Comparison of ENCODE assay signal across 1 cellular context in the genomic region with DNA sequence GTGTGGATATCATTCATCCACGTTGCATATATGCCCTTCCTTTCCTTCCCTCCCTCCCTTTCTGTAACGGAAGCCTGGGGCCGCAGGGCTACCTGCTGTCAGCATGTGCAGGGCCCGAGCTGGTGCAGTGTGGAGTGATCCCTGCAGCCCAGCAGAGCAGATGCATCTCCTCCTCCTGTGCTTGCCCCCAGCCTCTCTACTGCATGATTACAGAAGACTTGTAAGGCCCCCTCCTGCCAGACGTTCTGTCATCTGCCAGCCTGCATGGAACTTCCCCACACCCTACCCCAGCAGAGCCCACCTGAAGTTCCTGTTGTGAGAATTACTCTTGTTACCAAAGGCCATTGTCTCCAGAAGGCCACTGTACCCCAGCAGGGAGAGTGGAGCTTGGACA.
TF ChIP-seq lines count a peak whose summit lies in the region.

No MANE protein-coding gene starts in this region.

TF ChIP-seq in GM23338, 12 proteins besides CTCF, POLR2A, EP300 and RAD21 (continued from another document):
- TF ChIP-seq, protein P1, sequence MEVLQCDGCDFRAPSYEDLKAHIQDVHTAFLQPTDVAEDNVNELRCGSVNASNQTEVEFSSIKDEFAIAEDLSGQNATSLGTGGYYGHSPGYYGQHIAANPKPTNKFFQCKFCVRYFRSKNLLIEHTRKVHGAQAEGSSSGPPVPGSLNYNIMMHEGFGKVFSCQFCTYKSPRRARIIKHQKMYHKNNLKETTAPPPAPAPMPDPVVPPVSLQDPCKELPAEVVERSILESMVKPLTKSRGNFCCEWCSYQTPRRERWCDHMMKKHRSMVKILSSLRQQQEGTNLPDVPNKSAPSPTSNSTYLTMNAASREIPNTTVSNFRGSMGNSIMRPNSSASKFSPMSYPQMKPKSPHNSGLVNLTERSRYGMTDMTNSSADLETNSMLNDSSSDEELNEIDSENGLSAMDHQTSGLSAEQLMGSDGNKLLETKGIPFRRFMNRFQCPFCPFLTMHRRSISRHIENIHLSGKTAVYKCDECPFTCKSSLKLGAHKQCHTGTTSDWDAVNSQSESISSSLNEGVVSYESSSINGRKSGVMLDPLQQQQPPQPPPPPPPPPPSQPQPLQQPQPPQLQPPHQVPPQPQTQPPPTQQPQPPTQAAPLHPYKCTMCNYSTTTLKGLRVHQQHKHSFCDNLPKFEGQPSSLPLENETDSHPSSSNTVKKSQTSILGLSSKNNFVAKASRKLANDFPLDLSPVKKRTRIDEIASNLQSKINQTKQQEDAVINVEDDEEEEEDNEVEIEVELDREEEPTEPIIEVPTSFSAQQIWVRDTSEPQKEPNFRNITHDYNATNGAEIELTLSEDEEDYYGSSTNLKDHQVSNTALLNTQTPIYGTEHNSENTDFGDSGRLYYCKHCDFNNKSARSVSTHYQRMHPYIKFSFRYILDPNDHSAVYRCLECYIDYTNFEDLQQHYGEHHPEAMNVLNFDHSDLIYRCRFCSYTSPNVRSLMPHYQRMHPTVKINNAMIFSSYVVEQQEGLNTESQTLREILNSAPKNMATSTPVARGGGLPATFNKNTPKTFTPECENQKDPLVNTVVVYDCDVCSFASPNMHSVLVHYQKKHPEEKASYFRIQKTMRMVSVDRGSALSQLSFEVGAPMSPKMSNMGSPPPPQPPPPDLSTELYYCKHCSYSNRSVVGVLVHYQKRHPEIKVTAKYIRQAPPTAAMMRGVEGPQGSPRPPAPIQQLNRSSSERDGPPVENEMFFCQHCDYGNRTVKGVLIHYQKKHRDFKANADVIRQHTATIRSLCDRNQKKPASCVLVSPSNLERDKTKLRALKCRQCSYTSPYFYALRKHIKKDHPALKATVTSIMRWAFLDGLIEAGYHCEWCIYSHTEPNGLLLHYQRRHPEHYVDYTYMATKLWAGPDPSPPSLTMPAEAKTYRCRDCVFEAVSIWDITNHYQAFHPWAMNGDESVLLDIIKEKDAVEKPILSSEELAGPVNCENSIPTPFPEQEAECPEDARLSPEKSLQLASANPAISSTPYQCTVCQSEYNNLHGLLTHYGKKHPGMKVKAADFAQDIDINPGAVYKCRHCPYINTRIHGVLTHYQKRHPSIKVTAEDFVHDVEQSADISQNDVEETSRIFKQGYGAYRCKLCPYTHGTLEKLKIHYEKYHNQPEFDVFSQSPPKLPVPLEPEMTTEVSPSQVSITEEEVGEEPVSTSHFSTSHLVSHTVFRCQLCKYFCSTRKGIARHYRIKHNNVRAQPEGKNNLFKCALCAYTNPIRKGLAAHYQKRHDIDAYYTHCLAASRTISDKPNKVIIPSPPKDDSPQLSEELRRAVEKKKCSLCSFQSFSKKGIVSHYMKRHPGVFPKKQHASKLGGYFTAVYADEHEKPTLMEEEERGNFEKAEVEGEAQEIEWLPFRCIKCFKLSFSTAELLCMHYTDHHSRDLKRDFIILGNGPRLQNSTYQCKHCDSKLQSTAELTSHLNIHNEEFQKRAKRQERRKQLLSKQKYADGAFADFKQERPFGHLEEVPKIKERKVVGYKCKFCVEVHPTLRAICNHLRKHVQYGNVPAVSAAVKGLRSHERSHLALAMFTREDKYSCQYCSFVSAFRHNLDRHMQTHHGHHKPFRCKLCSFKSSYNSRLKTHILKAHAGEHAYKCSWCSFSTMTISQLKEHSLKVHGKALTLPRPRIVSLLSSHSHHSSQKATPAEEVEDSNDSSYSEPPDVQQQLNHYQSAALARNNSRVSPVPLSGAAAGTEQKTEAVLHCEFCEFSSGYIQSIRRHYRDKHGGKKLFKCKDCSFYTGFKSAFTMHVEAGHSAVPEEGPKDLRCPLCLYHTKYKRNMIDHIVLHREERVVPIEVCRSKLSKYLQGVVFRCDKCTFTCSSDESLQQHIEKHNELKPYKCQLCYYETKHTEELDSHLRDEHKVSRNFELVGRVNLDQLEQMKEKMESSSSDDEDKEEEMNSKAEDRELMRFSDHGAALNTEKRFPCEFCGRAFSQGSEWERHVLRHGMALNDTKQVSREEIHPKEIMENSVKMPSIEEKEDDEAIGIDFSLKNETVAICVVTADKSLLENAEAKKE (CRISPR knock-in tag; IDR thresholded peaks at IDR 0.05): no peak
- TF ChIP-seq ZNF114 (CRISPR knock-in tag; IDR thresholded peaks at IDR 0.05) (no peak), EZH2 (IDR thresholded peaks at IDR 0.05; ENCODE audit: low read depth, unreplicated experiment) (no peak), ZNF331 (CRISPR knock-in tag; IDR thresholded peaks at IDR 0.05; ENCODE audit: low read depth) (no peak), CREB1 (CRISPR knock-in tag; IDR thresholded peaks at IDR 0.05; ENCODE audit: low read depth) (no peak)
- TF ChIP-seq, protein P2, sequence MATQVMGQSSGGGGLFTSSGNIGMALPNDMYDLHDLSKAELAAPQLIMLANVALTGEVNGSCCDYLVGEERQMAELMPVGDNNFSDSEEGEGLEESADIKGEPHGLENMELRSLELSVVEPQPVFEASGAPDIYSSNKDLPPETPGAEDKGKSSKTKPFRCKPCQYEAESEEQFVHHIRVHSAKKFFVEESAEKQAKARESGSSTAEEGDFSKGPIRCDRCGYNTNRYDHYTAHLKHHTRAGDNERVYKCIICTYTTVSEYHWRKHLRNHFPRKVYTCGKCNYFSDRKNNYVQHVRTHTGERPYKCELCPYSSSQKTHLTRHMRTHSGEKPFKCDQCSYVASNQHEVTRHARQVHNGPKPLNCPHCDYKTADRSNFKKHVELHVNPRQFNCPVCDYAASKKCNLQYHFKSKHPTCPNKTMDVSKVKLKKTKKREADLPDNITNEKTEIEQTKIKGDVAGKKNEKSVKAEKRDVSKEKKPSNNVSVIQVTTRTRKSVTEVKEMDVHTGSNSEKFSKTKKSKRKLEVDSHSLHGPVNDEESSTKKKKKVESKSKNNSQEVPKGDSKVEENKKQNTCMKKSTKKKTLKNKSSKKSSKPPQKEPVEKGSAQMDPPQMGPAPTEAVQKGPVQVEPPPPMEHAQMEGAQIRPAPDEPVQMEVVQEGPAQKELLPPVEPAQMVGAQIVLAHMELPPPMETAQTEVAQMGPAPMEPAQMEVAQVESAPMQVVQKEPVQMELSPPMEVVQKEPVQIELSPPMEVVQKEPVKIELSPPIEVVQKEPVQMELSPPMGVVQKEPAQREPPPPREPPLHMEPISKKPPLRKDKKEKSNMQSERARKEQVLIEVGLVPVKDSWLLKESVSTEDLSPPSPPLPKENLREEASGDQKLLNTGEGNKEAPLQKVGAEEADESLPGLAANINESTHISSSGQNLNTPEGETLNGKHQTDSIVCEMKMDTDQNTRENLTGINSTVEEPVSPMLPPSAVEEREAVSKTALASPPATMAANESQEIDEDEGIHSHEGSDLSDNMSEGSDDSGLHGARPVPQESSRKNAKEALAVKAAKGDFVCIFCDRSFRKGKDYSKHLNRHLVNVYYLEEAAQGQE (IDR thresholded peaks at IDR 0.05; ENCODE audit: unreplicated experiment): no peak
